22 cellular contexts compared by ENCODE assay signal in the genomic region with DNA sequence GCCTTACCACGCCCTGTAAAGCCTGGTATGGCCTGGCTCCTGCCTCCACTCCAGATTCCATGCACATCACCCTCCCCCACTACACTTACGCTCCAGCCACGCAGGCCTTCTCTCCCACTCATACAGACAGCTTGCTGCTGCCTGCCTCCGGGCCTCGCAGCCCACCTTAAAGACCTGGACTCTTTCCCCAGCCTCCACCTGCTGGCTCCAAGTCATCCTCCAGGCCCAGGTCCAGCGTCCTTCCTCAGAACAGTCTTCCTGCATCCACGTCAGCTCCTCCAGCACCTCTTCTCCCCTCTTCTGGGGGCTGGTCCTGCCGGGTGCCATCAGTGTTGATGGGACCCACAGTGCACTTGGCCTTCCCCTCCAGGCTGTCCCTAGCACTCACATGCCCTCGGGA.
A peak's percentile ranks its signal among the peaks of the same experiment; 100 is the strongest.
DNase-seq lines count a peak whose midpoint lies in the region; ATAC-seq, FAIRE-seq and TF ChIP-seq lines count a peak whose summit lies in the region.
"Had no signal": no experiment of that assay in that cellular context is flagged by ENCODE, and none has a peak within 500 bp of the region (broad histone marks: within the 10 kb centered on the region; RNA-seq: fewer than 3 reads in every experiment).

No MANE protein-coding gene starts in this region.

- no peak overlapping the region for H4K8ac ChIP-seq in H1 (ENCODE audit: extremely low read depth, insufficient read depth, low read length)

- H3K9me3 Mint-ChIP-seq in activated CD4-positive, alpha-beta T cell treated with anti-CD3 and anti-CD28 coated beads, Interleukin-2, amount 10 ng/mL, durations not matched to agents 24 days and 14 days: no peaks in the 10 kb centered on the region
- H3K9me3 Mint-ChIP-seq in activated CD4-positive, alpha-beta T cell treated with anti-CD3 and anti-CD28 coated beads for 36 hours (ENCODE audit: low read depth): no peaks in the 10 kb centered on the region
- no peaks in the 10 kb centered on the region for H3K9me3 Mint-ChIP-seq in WTC11

- no peaks in the 10 kb centered on the region for H3K27me3 Mint-ChIP-seq in activated CD4-positive, alpha-beta T cell treated with anti-CD3 and anti-CD28 coated beads, Interleukin-2, amount 10 ng/mL, durations not matched to agents 24 days and 14 days
- no peaks in the 10 kb centered on the region for H3K27me3 Mint-ChIP-seq in activated CD4-positive, alpha-beta T cell treated with anti-CD3 and anti-CD28 coated beads for 36 hours
- no peaks in the 10 kb centered on the region for H3K27me3 Mint-ChIP-seq in WTC11 (ENCODE audit: low read depth)

- H2BK5ac ChIP-seq in H1 (ENCODE audit: low read depth, low read length): peak overlapping the region; percentile 85

- H3K36me3 ChIP-seq in BLaER1 (peaks cover 55% of the 10 kb centered on the region), H1 (ENCODE audit: control insufficient read depth in 2 of 4, insufficient read depth in 4 of 4, low read length in 3 of 4) (peaks cover 0 to 16% (median 5%) of the 10 kb centered on the region in 4 experiments; a peak in 5 of 8 replicates)

- H2BK12ac ChIP-seq in H1 (ENCODE audit: low read depth, low read length): peak overlapping the region; percentile 93; the same call in 1 of the 2 replicates

- peak overlapping the region; percentile 48 for H2BK120ac ChIP-seq in H1 (replicated peaks; ENCODE audit: low read depth, low read length)

- H3K4me1 ChIP-seq in BLaER1: peaks cover 100% of the 10 kb centered on the region
- peaks cover 23 to 47% (median 36%) of the 10 kb centered on the region in 4 experiments for H3K4me1 ChIP-seq in H1 (replicated peaks in 1 of 4; ENCODE audit: control insufficient read depth in 3 of 4, insufficient read depth in 4 of 4, low read length in 3 of 4)

- no peak overlapping the region for H3K9ac ChIP-seq in BLaER1
- H3K9ac ChIP-seq in H1 (replicated peaks in 1 of 4; ENCODE audit: extremely low read depth in 1 of 4, low read depth in 3 of 4, low read length in 3 of 4): no peak overlapping the region

- no peak overlapping the region for H4K5ac ChIP-seq in H1 (ENCODE audit: insufficient read length, low read depth, low read length)

- peak overlapping the region; percentile 86 for H4K91ac ChIP-seq in H1 (replicated peaks; ENCODE audit: insufficient read length, low read length)

- H3K23me2 ChIP-seq in H1 (ENCODE audit: low read depth, low read length): no peaks in the 10 kb centered on the region

- peaks cover 70% of the 10 kb centered on the region for H3K36me3 Mint-ChIP-seq in activated CD4-positive, alpha-beta T cell treated with anti-CD3 and anti-CD28 coated beads, Interleukin-2, amount 10 ng/mL, durations not matched to agents 24 days and 14 days (ENCODE audit: low read depth)
- peaks cover 61% of the 10 kb centered on the region for H3K36me3 Mint-ChIP-seq in activated CD4-positive, alpha-beta T cell treated with anti-CD3 and anti-CD28 coated beads for 36 hours (ENCODE audit: low read depth)
- H3K36me3 Mint-ChIP-seq in WTC11: peaks cover 37% of the 10 kb centered on the region

- no peaks in the 10 kb centered on the region for H3K79me2 ChIP-seq in H1 (ENCODE audit: control insufficient read depth in 1 of 2, insufficient read depth in 2 of 2, low read length in 2 of 2)

- H3K79me1 ChIP-seq in H1 (ENCODE audit: low read depth, low read length): no peaks in the 10 kb centered on the region; the same call in 1 of the 2 replicates

- peaks cover 38% of the 10 kb centered on the region for H3K4me1 Mint-ChIP-seq in activated CD4-positive, alpha-beta T cell treated with anti-CD3 and anti-CD28 coated beads, Interleukin-2, amount 10 ng/mL, durations not matched to agents 24 days and 14 days
- H3K4me1 Mint-ChIP-seq in activated CD4-positive, alpha-beta T cell treated with anti-CD3 and anti-CD28 coated beads for 36 hours: peaks cover 38% of the 10 kb centered on the region
- H3K4me1 Mint-ChIP-seq in WTC11: peaks cover 62% of the 10 kb centered on the region

- no peak overlapping the region for H3K27ac ChIP-seq in BLaER1
- no peak overlapping the region for H3K27ac ChIP-seq in H1 (ENCODE audit: low read depth, low read length)
- H3K27ac ChIP-seq: skin epidermis had no signal

- H3K4me3 Mint-ChIP-seq in activated CD4-positive, alpha-beta T cell treated with anti-CD3 and anti-CD28 coated beads, Interleukin-2, amount 10 ng/mL, durations not matched to agents 24 days and 14 days: no peak overlapping the region
- H3K4me3 Mint-ChIP-seq in activated CD4-positive, alpha-beta T cell treated with anti-CD3 and anti-CD28 coated beads for 36 hours: no peak overlapping the region
- no peak overlapping the region for H3K4me3 Mint-ChIP-seq in WTC11

- H3K27me3 ChIP-seq in BLaER1: no peaks in the 10 kb centered on the region
- no peaks in the 10 kb centered on the region for H3K27me3 ChIP-seq in H1 (replicated peaks in 1 of 4; ENCODE audit: control insufficient read depth in 3 of 4, extremely low read depth in 1 of 4, insufficient read depth in 3 of 4, low read length in 3 of 4)

- intact Hi-C loops in activated CD4-positive, alpha-beta T cell treated with anti-CD3 and anti-CD28 coated beads, Interleukin-2, amount 10 ng/mL, durations not matched to agents 24 days and 14 days (cut with micrococcal nuclease): no loop called here
- intact Hi-C loops in activated CD4-positive, alpha-beta T cell treated with anti-CD3 and anti-CD28 coated beads for 36 hours (cut with DNase I, micrococcal nuclease): loop anchor here in 1 of 2 experiments (5.0 kb wide), 1 partner anchor 78 kb away; a partner anchor contains a TSS

- H2AFZ ChIP-seq in H1 (ENCODE audit: low read length): no peak overlapping the region

- H4K20me1 ChIP-seq in BLaER1 (peaks cover 87% of the 10 kb centered on the region), H1 (replicated peaks in 1 of 2; ENCODE audit: control insufficient read depth in 1 of 2, insufficient read depth in 2 of 2, low read length in 2 of 2) (no peaks in the 10 kb centered on the region)

- TF ChIP-seq EP300 in H1 (IDR thresholded peaks at IDR 0.05; ENCODE audit: borderline replicate concordance in 1 of 2, low read depth in 2 of 2, low read length in 2 of 2): no peak

- H3K18ac ChIP-seq in H1 (ENCODE audit: extremely low read depth, low read length): peak overlapping the region; percentile 52; the same call in 1 of the 2 replicates

- H3K27ac Mint-ChIP-seq in activated CD4-positive, alpha-beta T cell treated with anti-CD3 and anti-CD28 coated beads, Interleukin-2, amount 10 ng/mL, durations not matched to agents 24 days and 14 days: peak overlapping the region; percentile 45
- no peak overlapping the region for H3K27ac Mint-ChIP-seq in activated CD4-positive, alpha-beta T cell treated with anti-CD3 and anti-CD28 coated beads for 36 hours
- H3K27ac Mint-ChIP-seq in WTC11: peak overlapping the region; percentile 85

- peaks cover 7% of the 10 kb centered on the region for H3K9me3 ChIP-seq in BLaER1
- H3K9me3 ChIP-seq in H1 (ENCODE audit: insufficient read depth in 2 of 2, low read depth in 1 of 2, low read length in 1 of 2): no peaks in the 10 kb centered on the region

- H3K14ac ChIP-seq in H1 (ENCODE audit: insufficient read length): no peak overlapping the region

- H2BK20ac ChIP-seq in H1 (ENCODE audit: low read length): no peak overlapping the region

- H3K23ac ChIP-seq in H1 (ENCODE audit: insufficient read length): no peak overlapping the region

- H2AK5ac ChIP-seq in H1 (ENCODE audit: low read depth, low read length): peak overlapping the region; percentile 70; the same call in 1 of the 2 replicates

- TF ChIP-seq CTCF in WTC11 (IDR thresholded peaks at IDR 0.05): no peak
- TF ChIP-seq CTCF in H1 (IDR thresholded peaks at IDR 0.05; ENCODE audit: control extremely low read depth in 1 of 3, insufficient read depth in 1 of 3, low read depth in 1 of 3, low read length in 3 of 3): no peak

- 92% methylated on average over 9 of the region's 9 CpGs; no CpG with 5 or more reads in 1 of the 2 experiments for WGBS in H1 (ENCODE audit: extremely low coverage in 1 of 2, insufficient coverage in 1 of 2, insufficient read length in 1 of 2, insufficient replicate concordance in 2 of 2, low coverage in 1 of 2, low lambda C conversion rate in 2 of 2, missing lambda C conversion rate in 1 of 2), 2 experiments

- H2BK15ac ChIP-seq in H1 (ENCODE audit: low read length): peak overlapping the region; percentile 90; the same call in 1 of the 2 replicates

- CTCF ChIA-PET in activated CD4-positive, alpha-beta T cell treated with anti-CD3 and anti-CD28 coated beads for 36 hours (lab: Charles Lee): interaction anchor here (0.7 to 6.0 kb wide), 5 partner anchors 13 to 108 kb away, joined by 3 to 61 read pairs (median 3); no protein-coding TSS in a partner anchor
- CTCF ChIA-PET in WTC11 (lab: Charles Lee): interaction anchor here (1.1 to 6.2 kb wide), 6 partner anchors 36 to 253 kb away, joined by 3 to 32 read pairs (median 4); no protein-coding TSS in a partner anchor
- CTCF ChIA-PET in H1 (lab: Charles Lee; ENCODE audit: partially characterized antibody): interaction anchor here (0.7 to 12.6 kb wide), 22 partner anchors 10 to 317 kb away, joined by 3 to 99 read pairs (median 6); no protein-coding TSS in a partner anchor

- TF ChIP-seq POLR2A in H1 (IDR thresholded peaks at IDR 0.05; ENCODE audit: control extremely low read depth in 1 of 2, low read depth in 2 of 2, low read length in 2 of 2): no peak

- peak overlapping the region; percentile 94 for H3K4ac ChIP-seq in H1 (replicated peaks; ENCODE audit: insufficient read length, low read depth, low read length)

- no peak for ATAC-seq in activated CD4-positive, alpha-beta T cell treated with anti-CD3 and anti-CD28 coated beads for 36 hours
- ATAC-seq in WTC11 (no peak), HG02981 (IDR thresholded peaks at IDR 0.05; ENCODE audit: unreplicated experiment) (no peak)
- ATAC-seq: HCT116, left lobe of liver, SK-N-SH treated with all-trans-retinoic acid at 6 μM for 48 hours had no signal

- no peak for FAIRE-seq in H1 (lab: Jason Lieb, UNC)
- FAIRE-seq: colon had no signal

- no peak for DNase-seq in activated CD4-positive, alpha-beta T cell treated with anti-CD3 and anti-CD28 coated beads, Interleukin-2, amount 10 ng/mL, durations not matched to agents 24 days and 14 days
- no peak for DNase-seq in activated CD4-positive, alpha-beta T cell treated with anti-CD3 and anti-CD28 coated beads for 36 hours
- DNase-seq in WTC11 (ENCODE audit: low spot score) (no peak), H1 (ENCODE audit: low read depth in 1 of 2, low spot score in 2 of 2) (no peak), NCI-H2196 (lab: John Stamatoyannopoulos, UW; ENCODE audit: unreplicated experiment) (no peak), NCI-H146 (lab: John Stamatoyannopoulos, UW) (no peak)
- DNase-seq: 8988T; amniotic stem cell; effector memory CD4-positive, alpha-beta T cell; foreskin fibroblast; mesenchymal stem cell; NCI-H1092; NCI-H187 treated with DMSO at 0.1 percent for 48 hours; NCI-H2227 treated with DMSO at 0.1 percent for 48 hours; stimulated activated CD4-positive, alpha-beta T cell treated with anti-CD3 and anti-CD28 coated beads, Interleukin-2, amount 100 ng/mL, for 24 hours had no signal

- H3K56ac ChIP-seq in H1 (replicated peaks; ENCODE audit: insufficient read length, low read depth, low read length): no peak overlapping the region

- H3K4me2 ChIP-seq in BLaER1: peak overlapping the region; percentile 91
- H3K4me2 ChIP-seq in H1 (ENCODE audit: insufficient read depth in 1 of 2, low read depth in 2 of 2, low read length in 2 of 2): no peak overlapping the region; a peak in 1 of 4 replicates

- no peak overlapping the region for H3K4me3 ChIP-seq in BLaER1
- no peak overlapping the region for H3K4me3 ChIP-seq in H1 (ENCODE audit: extremely low read depth in 1 of 4, insufficient read depth in 2 of 4, low read depth in 3 of 4, low read length in 4 of 4)
- H3K4me3 ChIP-seq: skin epidermis had no signal

- no peak for TF ChIP-seq RAD21 in H1 (IDR thresholded peaks at IDR 0.05 in 1 of 2, conservative IDR thresholded peaks at IDR 0.05 in 1 of 2; ENCODE audit: low read depth in 2 of 2, low read length in 2 of 2)

- POLR2A ChIA-PET in activated CD4-positive, alpha-beta T cell treated with anti-CD3 and anti-CD28 coated beads for 36 hours (lab: Charles Lee): no interaction called here
- POLR2A ChIA-PET in WTC11 (lab: Charles Lee) (no interaction called here), H1 (lab: Charles Lee; ENCODE audit: partially characterized antibody) (interaction anchor here (0.9 to 1.8 kb wide), 2 partner anchors 10 to 13 kb away, joined by 3 to 5 read pairs; no protein-coding TSS in a partner anchor)
